ENCODE assay signal across 18 cellular contexts in genomic region chr5:180083529-180084060, GRCh38. TPM values are rescaled to one million over a fixed set of nuclear protein-coding genes. Genes with fewer than 3 reads are reported as not detected.
DNase-seq lines count a peak whose midpoint lies in the region; ATAC-seq and TF ChIP-seq lines count a peak whose summit lies in the region.
"Had no signal": no experiment of that assay in that cellular context is flagged by ENCODE, and none has a peak within 500 bp of the region (broad histone marks: within the 10 kb centered on the region; RNA-seq: fewer than 3 reads in every experiment).

No MANE protein-coding gene starts in this region.

- H3K9me3 Mint-ChIP-seq in brain (peaks cover 0 to 16% (median 8%) of the 10 kb centered on the region in 5 experiments), Calu3 (ENCODE audit: low read depth, unreplicated experiment) (no peaks in the 10 kb centered on the region)
- H3K9me3 Mint-ChIP-seq in stimulated activated memory B cell treated with anti-CD40 and anti-IgM and Interleukin-4, amounts not matched to agents 10 μg/mL and 1 μg/mL and 100 μg/mL, for 72 hours = no peaks in the 10 kb centered on the region

- H3K27me3 Mint-ChIP-seq in brain = no peaks in the 10 kb centered on the region
- H3K27me3 Mint-ChIP-seq in stimulated activated memory B cell treated with anti-CD40 and anti-IgM and Interleukin-4, amounts not matched to agents 10 μg/mL and 1 μg/mL and 100 μg/mL, for 72 hours = peaks cover 11% of the 10 kb centered on the region
- peaks cover 49% of the 10 kb centered on the region for H3K27me3 Mint-ChIP-seq in Calu3 (ENCODE audit: unreplicated experiment)

- H3K36me3 Mint-ChIP-seq in brain = no peaks in the 10 kb centered on the region
- H3K36me3 Mint-ChIP-seq in stimulated activated memory B cell treated with anti-CD40 and anti-IgM and Interleukin-4, amounts not matched to agents 10 μg/mL and 1 μg/mL and 100 μg/mL, for 72 hours = no peaks in the 10 kb centered on the region
- H3K36me3 Mint-ChIP-seq in Calu3 (ENCODE audit: insufficient read depth, unreplicated experiment) = no peaks in the 10 kb centered on the region

- H3K27ac Mint-ChIP-seq in brain (peak overlapping the region; percentile 86 to 100 (median 97)), Calu3 (ENCODE audit: unreplicated experiment) (no peak overlapping the region)
- H3K27ac Mint-ChIP-seq in stimulated activated memory B cell treated with anti-CD40 and anti-IgM and Interleukin-4, amounts not matched to agents 10 μg/mL and 1 μg/mL and 100 μg/mL, for 72 hours = no peak overlapping the region

- peaks cover 34% of the 10 kb centered on the region for H3K4me1 ChIP-seq in HUES48 (ENCODE audit: control insufficient read depth, insufficient read depth, low read length)
- peaks cover 48% of the 10 kb centered on the region for H3K4me1 ChIP-seq in HAP-1

- peak; percentile 14 for DNase-seq in left lobe of liver (ENCODE audit: low spot score)
- DNase-seq in HAP-1 (ENCODE audit: low spot score in 2 of 2) = no peak
- DNase-seq in Calu3 = no peak
- DNase-seq: ACHN, C1 segment of cervical spinal cord, DMS79 treated with DMSO at 0.1 percent for 48 hours, KBM-7, NCI-H1694 treated with DMSO at 0.1 percent for 48 hours, NCI-H2107, NCI-H510A, NCI-H748 treated with DMSO at 0.1 percent for 48 hours, Right ventricle myocardium superior had no signal

- H3K4me3 ChIP-seq in HUES48 (ENCODE audit: low read depth, low read length) (no peak overlapping the region; the same call in 1 of the 2 replicates), HAP-1 (no peak overlapping the region)

- intact Hi-C loops in Calu3 (cut with micrococcal nuclease; ENCODE audit: unreplicated experiment) = loop anchor here (10.0 kb wide), 1 partner anchor 169 kb away; no protein-coding TSS in a partner anchor

- in situ Hi-C loops in HAP-1 (cut with MboI; ENCODE audit: low sequenced_read_pairs) = no loop called here

- H3K27me3 ChIP-seq in HUES48 (ENCODE audit: control insufficient read depth, insufficient read depth, low read length) = no peaks in the 10 kb centered on the region
- no peaks in the 10 kb centered on the region for H3K27me3 ChIP-seq in HAP-1 (ENCODE audit: low read depth)

- peak overlapping the region; percentile 98 for H3K27ac ChIP-seq in HUES48 (ENCODE audit: low read depth, low read length)

- peak overlapping the region; percentile 64 for H3K9ac ChIP-seq in HUES48 (ENCODE audit: low read depth, low read length)

- BruUV-seq in Calu3 (replicated peaks; lab: Mats Ljungman, UMichigan) = no TSS peak

- no peak for TF ChIP-seq CTCF in brain (conservative IDR thresholded peaks at IDR 0.05)
- TF ChIP-seq CTCF in Calu3 (IDR thresholded peaks at IDR 0.05; ENCODE audit: unreplicated experiment) = no peak

- H3K36me3 ChIP-seq in HUES48 (ENCODE audit: control insufficient read depth, insufficient read depth, low read length) (no peaks in the 10 kb centered on the region), HAP-1 (replicated peaks) (no peaks in the 10 kb centered on the region)

- no peak for ATAC-seq in left lobe of liver
- ATAC-seq in stimulated activated memory B cell treated with anti-CD40 and anti-IgM and Interleukin-4, amounts not matched to agents 10 μg/mL and 1 μg/mL and 100 μg/mL, for 72 hours = peak; percentile 22
- no peak for ATAC-seq in activated CD4-positive, CD25-positive, alpha-beta regulatory T cell treated with anti-CD3 and anti-CD28 coated beads, Interleukin-2, amount 50 U/mL, for 24 hours
- ATAC-seq: HCT116, HepG2 had no signal

- CTCF ChIA-PET in Calu3 (lab: Charles Lee) = interaction anchor here (1.0 kb wide), 1 partner anchor 320 kb away, joined by 3 read pairs; no protein-coding TSS in a partner anchor

- peak overlapping the region in 2 of 5 experiments; percentile 42 to 70 for H3K4me3 Mint-ChIP-seq in brain
- H3K4me3 Mint-ChIP-seq in stimulated activated memory B cell treated with anti-CD40 and anti-IgM and Interleukin-4, amounts not matched to agents 10 μg/mL and 1 μg/mL and 100 μg/mL, for 72 hours = no peak overlapping the region
- H3K4me3 Mint-ChIP-seq in Calu3 (ENCODE audit: low read depth, unreplicated experiment) = no peak overlapping the region

- H3K4me1 Mint-ChIP-seq in brain (peaks cover 57% of the 10 kb centered on the region), Calu3 (ENCODE audit: low read depth, unreplicated experiment) (peaks cover 18% of the 10 kb centered on the region)
- H3K4me1 Mint-ChIP-seq in stimulated activated memory B cell treated with anti-CD40 and anti-IgM and Interleukin-4, amounts not matched to agents 10 μg/mL and 1 μg/mL and 100 μg/mL, for 72 hours = no peaks in the 10 kb centered on the region

- H3K9me3 ChIP-seq in HUES48 (ENCODE audit: control insufficient read depth, insufficient read depth, low read length) (no peaks in the 10 kb centered on the region), HAP-1 (no peaks in the 10 kb centered on the region)

RNA-seq across cellular contexts. Expression of gene RNF130, which starts 12.0 kb away (rescaled TPM):
- polyA plus RNA-seq in brain (ENCODE audit: insufficient read depth, low read depth, low replicate concordance) = 96.7 TPM
- 102 TPM for total RNA-seq in left lobe of liver
- total RNA-seq in Calu3 (2022) = 27.0 and 34.0 TPM in 2 replicates

Comparison
In these comparisons a context has a peak if more than half of its experiments do, and no peak if none do; other contexts are left out.
1. H3K27ac Mint-ChIP-seq: peak in brain (5 of 5); none in stimulated activated memory B cell treated with anti-CD40 and anti-IgM and Interleukin-4, amounts not matched to agents 10 μg/mL and 1 μg/mL and 100 μg/mL, for 72 hours (single experiment) and Calu3 (single experiment).